21 cellular contexts compared by ENCODE assay signal in genomic region chr13:48888613-48889012, GRCh38.
"Had no signal": no experiment of that assay in that cellular context is flagged by ENCODE, and none has a peak within 500 bp of the region (broad histone marks: within the 10 kb centered on the region; RNA-seq: fewer than 3 reads in every experiment).

No MANE protein-coding gene starts in this region.

- ATAC-seq: Panc1, PC-3 had no signal

- H3K36me3 ChIP-seq: MG63 had no signal

- H3K27me3 ChIP-seq: MG63 had no signal

- H3K27ac ChIP-seq: RWPE1 had no signal

- DNase-seq: KBM-7, MG63, NCI-H1092, NCI-H1105 treated with DMSO at 0.1 percent for 48 hours, NCI-H1417 treated with DMSO at 0.1 percent for 48 hours, NCI-H146, NCI-H187, NCI-H2029, NCI-H2081 treated with DMSO at 0.1 percent for 48 hours, NCI-H2171, NCI-H226, NCI-H446, NCI-H510A, NCI-H524 treated with DMSO at 0.1 percent for 48 hours, NCI-H69, NCI-H774, PC-3, SHP77, SK-N-SH had no signal

- H3K4me3 ChIP-seq: MG63 had no signal

- H3K9me3 ChIP-seq: MG63, SK-N-SH had no signal
